In genomic region chr6:107743311-107743710, GRCh38 we compare ENCODE assay signal across 19 cellular contexts.
"Had no signal": no experiment of that assay in that cellular context is flagged by ENCODE, and none has a peak within 500 bp of the region (broad histone marks: within the 10 kb centered on the region; RNA-seq: fewer than 3 reads in every experiment).

No MANE protein-coding gene starts in this region.

- H3K9me3 Mint-ChIP-seq: activated CD4-positive, alpha-beta memory T cell treated with anti-CD3 and anti-CD28 coated beads, Interleukin-2, amount 10 ng/mL, durations not matched to agents 7 days and 5 days; activated CD4-positive, alpha-beta T cell treated with anti-CD3 and anti-CD28 coated beads, Interleukin-2, amount 10 ng/mL, durations not matched to agents 24 days and 14 days; activated naive CD8-positive, alpha-beta T cell treated with anti-CD3 and anti-CD28 coated beads, Interleukin-2, amount 10 ng/mL, durations not matched to agents 7 days and 5 days had no signal

- H3K4me3 Mint-ChIP-seq: activated CD4-positive, alpha-beta memory T cell treated with anti-CD3 and anti-CD28 coated beads, Interleukin-2, amount 10 ng/mL, durations not matched to agents 7 days and 5 days; activated CD4-positive, alpha-beta T cell treated with anti-CD3 and anti-CD28 coated beads, Interleukin-2, amount 10 ng/mL, durations not matched to agents 24 days and 14 days; activated naive CD8-positive, alpha-beta T cell treated with anti-CD3 and anti-CD28 coated beads, Interleukin-2, amount 10 ng/mL, durations not matched to agents 7 days and 5 days; naive B cell had no signal

- H3K27ac Mint-ChIP-seq: activated CD4-positive, alpha-beta memory T cell treated with anti-CD3 and anti-CD28 coated beads, Interleukin-2, amount 10 ng/mL, durations not matched to agents 7 days and 5 days; activated CD4-positive, alpha-beta T cell treated with anti-CD3 and anti-CD28 coated beads, Interleukin-2, amount 10 ng/mL, durations not matched to agents 24 days and 14 days; activated naive CD8-positive, alpha-beta T cell treated with anti-CD3 and anti-CD28 coated beads, Interleukin-2, amount 10 ng/mL, durations not matched to agents 7 days and 5 days; naive B cell had no signal

- DNase-seq: activated CD4-positive, alpha-beta memory T cell treated with anti-CD3 and anti-CD28 coated beads, Interleukin-2, amount 10 ng/mL, durations not matched to agents 7 days and 5 days; activated CD4-positive, alpha-beta T cell treated with anti-CD3 and anti-CD28 coated beads, Interleukin-2, amount 10 ng/mL, durations not matched to agents 24 days and 14 days; activated gamma-delta T cell treated with Interleukin-2 at 50 U/mL for 16 hours; activated naive CD8-positive, alpha-beta T cell treated with anti-CD3 and anti-CD28 coated beads, Interleukin-2, amount 10 ng/mL, durations not matched to agents 7 days and 5 days; amniotic stem cell; cortex of kidney; erythroblast; foreskin melanocyte; lower lobe of right lung; naive B cell; stimulated activated CD4-positive, alpha-beta T cell treated with anti-CD3 and anti-CD28 coated beads, Interleukin-4, amount 100 ng/mL, for 4 hours; stimulated activated naive CD8-positive, alpha-beta T cell treated with anti-CD3 and anti-CD28 coated beads, Interleukin-15, Interleukin-2, amounts not matched to agents 100 U/mL and 50 U/mL, for 24 hours; SW 1271; upper lobe of right lung had no signal

- ATAC-seq: activated CD4-positive, CD25-positive, alpha-beta regulatory T cell treated with anti-CD3 and anti-CD28 coated beads, Interleukin-2, amount 50 U/mL, for 24 hours; left lobe of liver; lower lobe of right lung; stimulated activated naive CD8-positive, alpha-beta T cell treated with anti-CD3 and anti-CD28 coated beads, Interleukin-15, Interleukin-2, amounts not matched to agents 100 U/mL and 50 U/mL, for 24 hours; upper lobe of right lung had no signal

- H3K4me3 ChIP-seq: breast epithelium, lower lobe of right lung, prostate gland, upper lobe of right lung had no signal

- H3K27me3 ChIP-seq: breast epithelium, upper lobe of right lung had no signal

- H3K4me1 ChIP-seq: breast epithelium, lower lobe of right lung, prostate gland, upper lobe of right lung had no signal

- H3K27me3 Mint-ChIP-seq: activated CD4-positive, alpha-beta T cell treated with anti-CD3 and anti-CD28 coated beads, Interleukin-2, amount 10 ng/mL, durations not matched to agents 24 days and 14 days; activated naive CD8-positive, alpha-beta T cell treated with anti-CD3 and anti-CD28 coated beads, Interleukin-2, amount 10 ng/mL, durations not matched to agents 7 days and 5 days; naive B cell had no signal

- H3K9me3 ChIP-seq: breast epithelium, lower lobe of right lung, prostate gland, upper lobe of right lung had no signal

- H3K27ac ChIP-seq: breast epithelium, lower lobe of right lung, prostate gland, upper lobe of right lung, VCaP had no signal

- H3K36me3 ChIP-seq: breast epithelium, lower lobe of right lung, prostate gland, upper lobe of right lung had no signal
